ENCODE assay signal across 24 cellular contexts in genomic region chr5:161134123-161134522, GRCh38.
"Had no signal": no experiment of that assay in that cellular context is flagged by ENCODE, and none has a peak within 500 bp of the region (broad histone marks: within the 10 kb centered on the region; RNA-seq: fewer than 3 reads in every experiment).

No MANE protein-coding gene starts in this region.

- H3K4me1 ChIP-seq: SJSA1 had no signal

- H3K27ac ChIP-seq: SJSA1, SK-N-MC had no signal

- H3K9me3 ChIP-seq: MG63, SJSA1 had no signal

- ATAC-seq: HepG2 had no signal

- FAIRE-seq: HepG2, RCC 7860 had no signal

- H3K4me3 ChIP-seq: MG63, SJSA1, SK-N-MC had no signal

- DNase-seq: IMR-90, Karpas-422, KG1, MG63, NCI-H1092, NCI-H1105 treated with DMSO at 0.1 percent for 48 hours, NCI-H1417 treated with DMSO at 0.1 percent for 48 hours, NCI-H146, NCI-H1694 treated with DMSO at 0.1 percent for 48 hours, NCI-H1930, NCI-H2081, NCI-H2107, NCI-H226, NCI-H510A, NCI-H524 treated with DMSO at 0.1 percent for 48 hours, NCI-H69, NCI-H774, Right ventricle myocardium superior, RPMI8226, SIG-M5 had no signal

- H3K36me3 ChIP-seq: MG63, SJSA1 had no signal
